1 cellular context compared by ENCODE assay signal in genomic region chr2:69340101-69340775, GRCh38.
TF ChIP-seq lines count a peak whose summit lies in the region.

No MANE protein-coding gene starts in this region.

TF ChIP-seq in IMR-90, 13 proteins besides CTCF, POLR2A, EP300 and RAD21:
- TF ChIP-seq MAFK (IDR thresholded peaks at IDR 0.05; ENCODE audit: low read depth, low read length) (peak; percentile 20; the same call in 1 of the 2 replicates), MAZ (IDR thresholded peaks at IDR 0.05; ENCODE audit: borderline replicate concordance, low read depth, low read length) (no peak), SMC3 (IDR thresholded peaks at IDR 0.05; ENCODE audit: low read depth, low read length) (no peak)
